In the genomic region with DNA sequence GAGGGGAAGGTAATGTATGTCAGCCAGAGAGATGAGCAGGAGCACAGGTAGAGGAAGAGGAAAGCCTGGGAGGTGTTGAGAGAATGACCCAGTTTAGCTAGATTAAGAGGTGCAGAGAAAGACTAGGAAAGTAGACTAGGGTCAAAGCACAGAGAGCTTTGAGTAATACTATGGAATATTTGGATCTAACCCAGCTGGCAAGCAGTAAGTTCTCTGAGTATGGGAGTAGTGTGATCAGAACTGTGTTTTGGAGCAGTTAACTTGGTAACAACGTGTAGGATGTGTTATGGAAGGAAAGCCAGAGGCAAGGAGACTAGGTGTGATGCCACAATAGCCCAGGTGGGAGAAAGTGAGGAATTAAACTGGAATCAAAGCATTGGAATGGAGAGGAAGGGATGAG, we compare ENCODE assay signal across 23 cellular contexts.
DNase-seq lines count a peak whose midpoint lies in the region; ATAC-seq, FAIRE-seq and TF ChIP-seq lines count a peak whose summit lies in the region.
"Had no signal": no experiment of that assay in that cellular context is flagged by ENCODE, and none has a peak within 500 bp of the region (broad histone marks: within the 10 kb centered on the region; RNA-seq: fewer than 3 reads in every experiment).

No MANE protein-coding gene starts in this region.

- H2AFZ ChIP-seq in DND-41 (ENCODE audit: low read depth, low read length) (peak overlapping the region; percentile 57), PC-3 (ENCODE audit: low read length) (no peak overlapping the region), H1 (ENCODE audit: low read length) (peak overlapping the region; percentile 17; the same call in 1 of the 2 replicates)

- H3K4me3 ChIP-seq in DND-41 (ENCODE audit: low read depth in 1 of 2, low read length in 2 of 2) (no peak overlapping the region), PC-3 (ENCODE audit: low read length) (no peak overlapping the region), H1 (ENCODE audit: extremely low read depth in 1 of 4, insufficient read depth in 2 of 4, low read depth in 3 of 4, low read length in 4 of 4) (no peak overlapping the region)
- H3K4me3 ChIP-seq: BLaER1 treated with 17β-estradiol and CSF1 and Interleukin-3, amounts not matched to agents 10 nM and 100 nM had no signal

- H3K4ac ChIP-seq in H1 (replicated peaks; ENCODE audit: insufficient read length, low read depth, low read length) = no peak overlapping the region

- DNase-seq in DND-41 = no peak
- peak; percentile 18 for DNase-seq in PC-3
- no peak for DNase-seq in H1 (ENCODE audit: low read depth in 1 of 2, low spot score in 2 of 2)
- DNase-seq in lung microvascular endothelial cell (ENCODE audit: low read depth in 2 of 2) = peak; percentile 27 to 54
- DNase-seq in hypothalamus (lab: John Stamatoyannopoulos, UW) = no peak
- no peak for DNase-seq in islet precursor cell
- no peak for DNase-seq in mucosa of gallbladder (ENCODE audit: low spot score)
- DNase-seq: ACHN; activated CD4-positive, CD25-positive, alpha-beta regulatory T cell treated with anti-CD3 and anti-CD28 coated beads, Interleukin-2, amount 50 U/mL, for 72 hours; activated T-cell treated with anti-CD3 and anti-CD28 coated beads, Interleukin-2, amount 50 U/mL, for 24 hours; amniotic stem cell; central memory CD4-positive, alpha-beta T cell; left cardiac atrium; mesenchymal stem cell; NCI-H146; NCI-H69; occipital lobe; right cardiac atrium; Right ventricle myocardium superior; substantia nigra had no signal

- H3K4me2 ChIP-seq in DND-41 (ENCODE audit: insufficient read depth, low read length) (no peak overlapping the region), PC-3 (ENCODE audit: low read length) (no peak overlapping the region), H1 (ENCODE audit: insufficient read depth in 1 of 2, low read depth in 2 of 2, low read length in 2 of 2) (no peak overlapping the region)
- H3K4me2 ChIP-seq: BLaER1 treated with 17β-estradiol and CSF1 and Interleukin-3, amounts not matched to agents 10 nM and 100 nM had no signal

- no peaks in the 10 kb centered on the region for H3F3A ChIP-seq in PC-3 (ENCODE audit: low read length, unreplicated experiment)

- no peak overlapping the region for H2BK15ac ChIP-seq in H1 (ENCODE audit: low read length)

- H3K23ac ChIP-seq in H1 (ENCODE audit: insufficient read length) = no peak overlapping the region

- H3K14ac ChIP-seq in H1 (ENCODE audit: insufficient read length) = no peak overlapping the region

- no TSS peak for BruUV-seq in PC-3 (replicated peaks; lab: Mats Ljungman, UMichigan)

- H2AK5ac ChIP-seq in H1 (ENCODE audit: low read depth, low read length) = no peak overlapping the region

- no peaks in the 10 kb centered on the region for H3K79me2 ChIP-seq in DND-41 (ENCODE audit: insufficient read depth, low read length)
- no peaks in the 10 kb centered on the region for H3K79me2 ChIP-seq in PC-3 (ENCODE audit: low read length)
- H3K79me2 ChIP-seq in H1 (ENCODE audit: control insufficient read depth in 1 of 2, insufficient read depth in 2 of 2, low read length in 2 of 2) = no peaks in the 10 kb centered on the region

- no peak overlapping the region for H2BK5ac ChIP-seq in H1 (ENCODE audit: low read depth, low read length)

- TF ChIP-seq POLR2A in H1 (IDR thresholded peaks at IDR 0.05; ENCODE audit: control extremely low read depth in 1 of 2, low read depth in 2 of 2, low read length in 2 of 2) = no peak

- H3K4me1 ChIP-seq in DND-41 (ENCODE audit: insufficient read depth, low read length) (peaks cover 5% of the 10 kb centered on the region; the same call in 1 of the 2 replicates), PC-3 (ENCODE audit: insufficient read depth, low read length) (no peaks in the 10 kb centered on the region), H1 (replicated peaks in 1 of 4; ENCODE audit: control insufficient read depth in 3 of 4, insufficient read depth in 4 of 4, low read length in 3 of 4) (no peaks in the 10 kb centered on the region)

- H4K20me1 ChIP-seq in DND-41 (ENCODE audit: insufficient read depth, low read length) (no peaks in the 10 kb centered on the region), PC-3 (ENCODE audit: low read length) (no peaks in the 10 kb centered on the region), H1 (replicated peaks in 1 of 2; ENCODE audit: control insufficient read depth in 1 of 2, insufficient read depth in 2 of 2, low read length in 2 of 2) (no peaks in the 10 kb centered on the region)
- H4K20me1 ChIP-seq: BLaER1 treated with 17β-estradiol and CSF1 and Interleukin-3, amounts not matched to agents 10 nM and 100 nM had no signal

- H3K36me3 ChIP-seq in DND-41 (ENCODE audit: insufficient read depth, low read length) = no peaks in the 10 kb centered on the region
- no peaks in the 10 kb centered on the region for H3K36me3 ChIP-seq in PC-3 (ENCODE audit: low read depth, low read length)
- H3K36me3 ChIP-seq in H1 (ENCODE audit: control insufficient read depth in 2 of 4, insufficient read depth in 4 of 4, low read length in 3 of 4) = no peaks in the 10 kb centered on the region

- H3K9me2 ChIP-seq in PC-3 (replicated peaks; ENCODE audit: low read length) = no peaks in the 10 kb centered on the region

- no peak overlapping the region for H2BK12ac ChIP-seq in H1 (ENCODE audit: low read depth, low read length)

- intact Hi-C loops in PC-3 (cut with micrococcal nuclease) = no loop called here

- no peak overlapping the region for H3K27ac ChIP-seq in DND-41 (ENCODE audit: low read length)
- H3K27ac ChIP-seq in PC-3 (ENCODE audit: low read length) = no peak overlapping the region
- no peak overlapping the region for H3K27ac ChIP-seq in H1 (ENCODE audit: low read depth, low read length)
- H3K27ac ChIP-seq: BLaER1 treated with 17β-estradiol and CSF1 and Interleukin-3, amounts not matched to agents 10 nM and 100 nM; epithelial cell of prostate had no signal

- no peaks in the 10 kb centered on the region for H3K79me1 ChIP-seq in H1 (ENCODE audit: low read depth, low read length)

- TF ChIP-seq EP300 in H1 (IDR thresholded peaks at IDR 0.05; ENCODE audit: borderline replicate concordance in 1 of 2, low read depth in 2 of 2, low read length in 2 of 2) = no peak

- no peak overlapping the region for H4K91ac ChIP-seq in H1 (replicated peaks; ENCODE audit: insufficient read length, low read length)

- H3K27me3 ChIP-seq in DND-41 (ENCODE audit: insufficient read depth, low read length, poor library complexity) (no peaks in the 10 kb centered on the region), PC-3 (ENCODE audit: low read length) (no peaks in the 10 kb centered on the region), H1 (replicated peaks in 1 of 4; ENCODE audit: control insufficient read depth in 3 of 4, extremely low read depth in 1 of 4, insufficient read depth in 3 of 4, low read length in 3 of 4) (no peaks in the 10 kb centered on the region)
- H3K27me3 ChIP-seq: BLaER1 treated with 17β-estradiol and CSF1 and Interleukin-3, amounts not matched to agents 10 nM and 100 nM had no signal

- no peak overlapping the region for H3K18ac ChIP-seq in H1 (ENCODE audit: extremely low read depth, low read length)

- 67% methylated on average over 1 of the region's 1 CpG; no CpG with 5 or more reads in 1 of the 2 experiments for WGBS in H1 (ENCODE audit: extremely low coverage in 1 of 2, insufficient coverage in 1 of 2, insufficient read length in 1 of 2, insufficient replicate concordance in 2 of 2, low coverage in 1 of 2, low lambda C conversion rate in 2 of 2, missing lambda C conversion rate in 1 of 2), 2 experiments

- TF ChIP-seq CTCF in DND-41 (IDR thresholded peaks at IDR 0.05; ENCODE audit: borderline replicate concordance, extremely low read depth, low read length, poor library complexity, severe bottlenecking) (no peak), PC-3 (conservative IDR thresholded peaks at IDR 0.05; ENCODE audit: low read depth, low read length) (no peak), H1 (IDR thresholded peaks at IDR 0.05; ENCODE audit: control extremely low read depth in 1 of 3, insufficient read depth in 1 of 3, low read depth in 1 of 3, low read length in 3 of 3) (no peak)

- no peak overlapping the region for H3K9ac ChIP-seq in DND-41 (ENCODE audit: low read depth, low read length)
- H3K9ac ChIP-seq in PC-3 (ENCODE audit: low read length) = no peak overlapping the region
- H3K9ac ChIP-seq in H1 (replicated peaks in 1 of 4; ENCODE audit: extremely low read depth in 1 of 4, low read depth in 3 of 4, low read length in 3 of 4) = no peak overlapping the region
- H3K9ac ChIP-seq: BLaER1 treated with 17β-estradiol and CSF1 and Interleukin-3, amounts not matched to agents 10 nM and 100 nM had no signal

- ATAC-seq in DND-41 (ENCODE audit: insufficient read depth, low read depth) = no peak
- ATAC-seq in PC-3 = no peak
- no peak for ATAC-seq in GM18502 (IDR thresholded peaks at IDR 0.05; ENCODE audit: poor library complexity, unreplicated experiment)
- ATAC-seq: right cardiac atrium had no signal

- POLR2A ChIA-PET in PC-3 (lab: Charles Lee; ENCODE audit: unreplicated experiment) (no interaction called here), H1 (lab: Charles Lee; ENCODE audit: partially characterized antibody) (no interaction called here)

- no peaks in the 10 kb centered on the region for H3K23me2 ChIP-seq in H1 (ENCODE audit: low read depth, low read length)

- FAIRE-seq in H1 (lab: Jason Lieb, UNC) = no peak

- TF ChIP-seq RAD21 in H1 (IDR thresholded peaks at IDR 0.05 in 1 of 2, conservative IDR thresholded peaks at IDR 0.05 in 1 of 2; ENCODE audit: low read depth in 2 of 2, low read length in 2 of 2) = no peak

- CTCF ChIA-PET in PC-3 (lab: Charles Lee) = no interaction called here
- CTCF ChIA-PET in H1 (lab: Charles Lee; ENCODE audit: partially characterized antibody) = no interaction called here

- H2BK20ac ChIP-seq in H1 (ENCODE audit: low read length) = no peak overlapping the region

- no peak overlapping the region for H4K5ac ChIP-seq in H1 (ENCODE audit: insufficient read length, low read depth, low read length)

- no peak overlapping the region for H2BK120ac ChIP-seq in H1 (replicated peaks; ENCODE audit: low read depth, low read length)

- H3K9me3 ChIP-seq in DND-41 (ENCODE audit: insufficient read depth, low read length, severe bottlenecking) = no peaks in the 10 kb centered on the region
- no peaks in the 10 kb centered on the region for H3K9me3 ChIP-seq in PC-3 (ENCODE audit: low read length)
- H3K9me3 ChIP-seq in H1 (ENCODE audit: insufficient read depth in 2 of 2, low read depth in 1 of 2, low read length in 1 of 2) = no peaks in the 10 kb centered on the region

- H3K56ac ChIP-seq in H1 (replicated peaks; ENCODE audit: insufficient read length, low read depth, low read length) = no peak overlapping the region

- H4K8ac ChIP-seq in H1 (ENCODE audit: extremely low read depth, insufficient read depth, low read length) = no peak overlapping the region

TF ChIP-seq in H1, 55 proteins besides CTCF, POLR2A, EP300 and RAD21 (continues in another document):
- no peak for TF ChIP-seq CTBP2 (IDR thresholded peaks at IDR 0.05; ENCODE audit: borderline replicate concordance, insufficient read depth, insufficient read length, low read length)
- TF ChIP-seq TBP (IDR thresholded peaks at IDR 0.05; ENCODE audit: low read depth, low read length) = no peak
- no peak for TF ChIP-seq FOSL1 (IDR thresholded peaks at IDR 0.05; ENCODE audit: insufficient read depth, low read depth, low read length)
- TF ChIP-seq SIX5 (IDR thresholded peaks at IDR 0.05; ENCODE audit: low read depth, low read length) = no peak
- no peak for TF ChIP-seq YY1 (IDR thresholded peaks at IDR 0.05; ENCODE audit: low read depth, low read length)
- no peak for TF ChIP-seq RBBP5 (IDR thresholded peaks at IDR 0.05; ENCODE audit: borderline replicate concordance, low read depth, low read length)

Comparison
In these comparisons a context has a peak if more than half of its experiments do, and no peak if none do; other contexts are left out.
1. DNase-seq: peak in PC-3 (single experiment) and lung microvascular endothelial cell (2 of 2); none in DND-41 (single experiment), H1 (0 of 2), hypothalamus (0 of 51), islet precursor cell (single experiment) and mucosa of gallbladder (single experiment).